Comparison of ENCODE assay signal across 14 cellular contexts in genomic region chr15:33008284-33009011, GRCh38.
A peak's percentile ranks its signal among the peaks of the same experiment; 100 is the strongest.
DNase-seq lines count a peak whose midpoint lies in the region; ATAC-seq and TF ChIP-seq lines count a peak whose summit lies in the region.
"Had no signal": no experiment of that assay in that cellular context is flagged by ENCODE, and none has a peak within 500 bp of the region (broad histone marks: within the 10 kb centered on the region; RNA-seq: fewer than 3 reads in every experiment).

No MANE protein-coding gene starts in this region.

- H3K4me2 ChIP-seq in fibroblast of lung (ENCODE audit: extremely low read depth, insufficient read depth, low read length) = no peak overlapping the region

- H3K36me3 ChIP-seq in fibroblast of lung (ENCODE audit: control insufficient read depth, insufficient read depth, low read length) = no peaks in the 10 kb centered on the region

- no peak overlapping the region for H3K9ac ChIP-seq in fibroblast of lung (ENCODE audit: insufficient read depth, low read length)

- H3K27ac ChIP-seq in fibroblast of lung (ENCODE audit: insufficient read depth, low read length) = peak overlapping the region; percentile 49
- H3K27ac ChIP-seq: C4-2B had no signal

- H3K4me3 ChIP-seq in fibroblast of lung (replicated peaks in 1 of 4; ENCODE audit: control extremely low read depth in 1 of 4, insufficient read depth in 1 of 4, low read depth in 3 of 4, low read length in 4 of 4) = no peak overlapping the region

- H3K4me1 ChIP-seq in fibroblast of lung (ENCODE audit: control insufficient read depth, extremely low read depth, insufficient read depth, low read length) = peaks cover 9% of the 10 kb centered on the region

- H4K20me1 ChIP-seq in fibroblast of lung (ENCODE audit: control insufficient read depth, extremely low read depth, insufficient read depth, low read length) = no peaks in the 10 kb centered on the region

- no peak for ATAC-seq in GM18520 (IDR thresholded peaks at IDR 0.05; ENCODE audit: unreplicated experiment)
- ATAC-seq: naive thymus-derived CD4-positive, alpha-beta T cell had no signal

- H3K79me2 ChIP-seq in fibroblast of lung (ENCODE audit: control insufficient read depth, insufficient read depth, low read length) = peaks cover 10% of the 10 kb centered on the region

- H3K27me3 ChIP-seq in fibroblast of lung (ENCODE audit: control insufficient read depth, insufficient read depth, low read length) = no peaks in the 10 kb centered on the region

- DNase-seq in AG20443 (ENCODE audit: low spot score) (peak; percentile 78), M059J (ENCODE audit: low read depth) (peak; percentile 86), fibroblast of lung (ENCODE audit: low read depth in 2 of 2) (peak; percentile 80 to 98), non-pigmented ciliary epithelial cell (ENCODE audit: low read depth) (peak; percentile 96), NCI-H1092 treated with DMSO at 0.1 percent for 48 hours (lab: John Stamatoyannopoulos, UW) (no peak), ureter (ENCODE audit: low spot score) (no peak), MV-4-11 (lab: John Stamatoyannopoulos, UW) (no peak)
- DNase-seq: activated T-cell treated with anti-CD3 and anti-CD28 coated beads for 4 hours; anterior cingulate cortex; naive thymus-derived CD4-positive, alpha-beta T cell; NCI-H146; NCI-H82 had no signal

- no peak for TF ChIP-seq CTCF in fibroblast of lung (conservative IDR thresholded peaks at IDR 0.05 in 1 of 2, IDR thresholded peaks at IDR 0.05 in 1 of 2; ENCODE audit: low read depth in 1 of 2, low read length in 2 of 2)

- no peaks in the 10 kb centered on the region for H3K9me3 ChIP-seq in fibroblast of lung (ENCODE audit: control insufficient read depth, insufficient read depth, low read depth, low read length)

- H2AFZ ChIP-seq in fibroblast of lung (ENCODE audit: low read length) = no peak overlapping the region

Comparison
In these comparisons a context has a peak if more than half of its experiments do, and no peak if none do; other contexts are left out.
1. DNase-seq: peak in AG20443 (single experiment), M059J (single experiment), fibroblast of lung (2 of 2) and non-pigmented ciliary epithelial cell (single experiment); none in NCI-H1092 treated with DMSO at 0.1 percent for 48 hours (single experiment), ureter (single experiment) and MV-4-11 (single experiment).